ENCODE assay signal across 8 cellular contexts in genomic region chr7:87870471-87870870, GRCh38.
"Had no signal": no experiment of that assay in that cellular context is flagged by ENCODE, and none has a peak within 500 bp of the region (broad histone marks: within the 10 kb centered on the region; RNA-seq: fewer than 3 reads in every experiment).

No MANE protein-coding gene starts in this region.

- ATAC-seq: GM23338, HepG2 had no signal

- H2AFZ ChIP-seq: GM23338 had no signal

- H3K4me3 ChIP-seq: GM23338 had no signal

- H3K27ac ChIP-seq: HL-60 had no signal

- FAIRE-seq: H1, H54, HepG2 had no signal

- H3K4me2 ChIP-seq: GM23338 had no signal

- DNase-seq: H9, HCEC 1CT, KG1 had no signal
